Comparison of ENCODE assay signal across 1 cellular context in the genomic region with DNA sequence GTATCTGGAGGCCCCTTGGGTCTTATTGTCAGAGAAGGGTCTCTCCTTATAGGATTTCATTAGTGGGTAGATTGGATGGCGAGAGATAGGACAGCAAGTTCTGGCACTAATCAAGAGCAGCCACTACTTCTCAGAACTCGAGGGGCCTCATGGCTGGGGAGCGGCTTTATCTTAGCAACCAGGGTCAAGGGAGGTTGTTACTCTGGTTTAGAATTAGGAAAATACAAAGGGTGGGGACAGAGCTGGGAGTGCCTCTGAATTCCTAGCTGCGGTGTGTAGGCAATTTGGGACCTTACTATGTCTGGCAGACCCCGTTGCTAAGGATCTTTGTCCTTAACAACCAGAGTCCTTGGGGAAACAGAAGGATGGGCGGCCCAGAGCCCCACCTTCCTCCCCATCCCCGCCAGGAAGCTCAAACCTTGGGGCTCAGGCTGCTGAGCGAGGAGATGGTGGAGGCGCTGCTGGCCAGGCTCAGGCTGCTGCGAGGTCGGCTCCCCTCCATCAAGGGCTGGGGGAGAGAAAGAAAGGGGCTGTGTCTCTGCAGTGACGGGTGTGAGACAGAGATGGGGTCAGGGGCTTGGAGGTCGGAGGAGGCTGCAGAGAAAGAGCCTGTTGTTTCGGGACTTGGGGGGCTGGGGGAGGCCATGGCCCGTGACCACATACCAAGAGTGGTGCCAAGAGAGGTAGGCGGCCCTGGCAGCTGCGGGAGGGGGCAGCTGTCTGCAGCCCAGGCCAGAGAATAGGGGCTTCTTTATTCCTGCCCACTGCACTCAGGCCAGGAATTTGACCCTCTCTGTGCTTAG.
TF ChIP-seq lines count a peak whose summit lies in the region.

No MANE protein-coding gene starts in this region.

TF ChIP-seq in GM23338, 12 proteins besides CTCF, POLR2A, EP300 and RAD21 (continued from another document):
- TF ChIP-seq, protein P1, sequence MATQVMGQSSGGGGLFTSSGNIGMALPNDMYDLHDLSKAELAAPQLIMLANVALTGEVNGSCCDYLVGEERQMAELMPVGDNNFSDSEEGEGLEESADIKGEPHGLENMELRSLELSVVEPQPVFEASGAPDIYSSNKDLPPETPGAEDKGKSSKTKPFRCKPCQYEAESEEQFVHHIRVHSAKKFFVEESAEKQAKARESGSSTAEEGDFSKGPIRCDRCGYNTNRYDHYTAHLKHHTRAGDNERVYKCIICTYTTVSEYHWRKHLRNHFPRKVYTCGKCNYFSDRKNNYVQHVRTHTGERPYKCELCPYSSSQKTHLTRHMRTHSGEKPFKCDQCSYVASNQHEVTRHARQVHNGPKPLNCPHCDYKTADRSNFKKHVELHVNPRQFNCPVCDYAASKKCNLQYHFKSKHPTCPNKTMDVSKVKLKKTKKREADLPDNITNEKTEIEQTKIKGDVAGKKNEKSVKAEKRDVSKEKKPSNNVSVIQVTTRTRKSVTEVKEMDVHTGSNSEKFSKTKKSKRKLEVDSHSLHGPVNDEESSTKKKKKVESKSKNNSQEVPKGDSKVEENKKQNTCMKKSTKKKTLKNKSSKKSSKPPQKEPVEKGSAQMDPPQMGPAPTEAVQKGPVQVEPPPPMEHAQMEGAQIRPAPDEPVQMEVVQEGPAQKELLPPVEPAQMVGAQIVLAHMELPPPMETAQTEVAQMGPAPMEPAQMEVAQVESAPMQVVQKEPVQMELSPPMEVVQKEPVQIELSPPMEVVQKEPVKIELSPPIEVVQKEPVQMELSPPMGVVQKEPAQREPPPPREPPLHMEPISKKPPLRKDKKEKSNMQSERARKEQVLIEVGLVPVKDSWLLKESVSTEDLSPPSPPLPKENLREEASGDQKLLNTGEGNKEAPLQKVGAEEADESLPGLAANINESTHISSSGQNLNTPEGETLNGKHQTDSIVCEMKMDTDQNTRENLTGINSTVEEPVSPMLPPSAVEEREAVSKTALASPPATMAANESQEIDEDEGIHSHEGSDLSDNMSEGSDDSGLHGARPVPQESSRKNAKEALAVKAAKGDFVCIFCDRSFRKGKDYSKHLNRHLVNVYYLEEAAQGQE (IDR thresholded peaks at IDR 0.05; ENCODE audit: unreplicated experiment), result no peak
- TF ChIP-seq NANOG (IDR thresholded peaks at IDR 0.05; ENCODE audit: borderline replicate concordance) (no peak), ZNF331 (CRISPR knock-in tag; IDR thresholded peaks at IDR 0.05; ENCODE audit: low read depth) (no peak), STAT1 (IDR thresholded peaks at IDR 0.05; ENCODE audit: unreplicated experiment) (no peak), POLR2AphosphoS5 (IDR thresholded peaks at IDR 0.05; ENCODE audit: low read depth) (no peak), ZNF114 (CRISPR knock-in tag; IDR thresholded peaks at IDR 0.05) (no peak), CREB1 (CRISPR knock-in tag; IDR thresholded peaks at IDR 0.05; ENCODE audit: low read depth) (no peak)
- TF ChIP-seq, protein P2, sequence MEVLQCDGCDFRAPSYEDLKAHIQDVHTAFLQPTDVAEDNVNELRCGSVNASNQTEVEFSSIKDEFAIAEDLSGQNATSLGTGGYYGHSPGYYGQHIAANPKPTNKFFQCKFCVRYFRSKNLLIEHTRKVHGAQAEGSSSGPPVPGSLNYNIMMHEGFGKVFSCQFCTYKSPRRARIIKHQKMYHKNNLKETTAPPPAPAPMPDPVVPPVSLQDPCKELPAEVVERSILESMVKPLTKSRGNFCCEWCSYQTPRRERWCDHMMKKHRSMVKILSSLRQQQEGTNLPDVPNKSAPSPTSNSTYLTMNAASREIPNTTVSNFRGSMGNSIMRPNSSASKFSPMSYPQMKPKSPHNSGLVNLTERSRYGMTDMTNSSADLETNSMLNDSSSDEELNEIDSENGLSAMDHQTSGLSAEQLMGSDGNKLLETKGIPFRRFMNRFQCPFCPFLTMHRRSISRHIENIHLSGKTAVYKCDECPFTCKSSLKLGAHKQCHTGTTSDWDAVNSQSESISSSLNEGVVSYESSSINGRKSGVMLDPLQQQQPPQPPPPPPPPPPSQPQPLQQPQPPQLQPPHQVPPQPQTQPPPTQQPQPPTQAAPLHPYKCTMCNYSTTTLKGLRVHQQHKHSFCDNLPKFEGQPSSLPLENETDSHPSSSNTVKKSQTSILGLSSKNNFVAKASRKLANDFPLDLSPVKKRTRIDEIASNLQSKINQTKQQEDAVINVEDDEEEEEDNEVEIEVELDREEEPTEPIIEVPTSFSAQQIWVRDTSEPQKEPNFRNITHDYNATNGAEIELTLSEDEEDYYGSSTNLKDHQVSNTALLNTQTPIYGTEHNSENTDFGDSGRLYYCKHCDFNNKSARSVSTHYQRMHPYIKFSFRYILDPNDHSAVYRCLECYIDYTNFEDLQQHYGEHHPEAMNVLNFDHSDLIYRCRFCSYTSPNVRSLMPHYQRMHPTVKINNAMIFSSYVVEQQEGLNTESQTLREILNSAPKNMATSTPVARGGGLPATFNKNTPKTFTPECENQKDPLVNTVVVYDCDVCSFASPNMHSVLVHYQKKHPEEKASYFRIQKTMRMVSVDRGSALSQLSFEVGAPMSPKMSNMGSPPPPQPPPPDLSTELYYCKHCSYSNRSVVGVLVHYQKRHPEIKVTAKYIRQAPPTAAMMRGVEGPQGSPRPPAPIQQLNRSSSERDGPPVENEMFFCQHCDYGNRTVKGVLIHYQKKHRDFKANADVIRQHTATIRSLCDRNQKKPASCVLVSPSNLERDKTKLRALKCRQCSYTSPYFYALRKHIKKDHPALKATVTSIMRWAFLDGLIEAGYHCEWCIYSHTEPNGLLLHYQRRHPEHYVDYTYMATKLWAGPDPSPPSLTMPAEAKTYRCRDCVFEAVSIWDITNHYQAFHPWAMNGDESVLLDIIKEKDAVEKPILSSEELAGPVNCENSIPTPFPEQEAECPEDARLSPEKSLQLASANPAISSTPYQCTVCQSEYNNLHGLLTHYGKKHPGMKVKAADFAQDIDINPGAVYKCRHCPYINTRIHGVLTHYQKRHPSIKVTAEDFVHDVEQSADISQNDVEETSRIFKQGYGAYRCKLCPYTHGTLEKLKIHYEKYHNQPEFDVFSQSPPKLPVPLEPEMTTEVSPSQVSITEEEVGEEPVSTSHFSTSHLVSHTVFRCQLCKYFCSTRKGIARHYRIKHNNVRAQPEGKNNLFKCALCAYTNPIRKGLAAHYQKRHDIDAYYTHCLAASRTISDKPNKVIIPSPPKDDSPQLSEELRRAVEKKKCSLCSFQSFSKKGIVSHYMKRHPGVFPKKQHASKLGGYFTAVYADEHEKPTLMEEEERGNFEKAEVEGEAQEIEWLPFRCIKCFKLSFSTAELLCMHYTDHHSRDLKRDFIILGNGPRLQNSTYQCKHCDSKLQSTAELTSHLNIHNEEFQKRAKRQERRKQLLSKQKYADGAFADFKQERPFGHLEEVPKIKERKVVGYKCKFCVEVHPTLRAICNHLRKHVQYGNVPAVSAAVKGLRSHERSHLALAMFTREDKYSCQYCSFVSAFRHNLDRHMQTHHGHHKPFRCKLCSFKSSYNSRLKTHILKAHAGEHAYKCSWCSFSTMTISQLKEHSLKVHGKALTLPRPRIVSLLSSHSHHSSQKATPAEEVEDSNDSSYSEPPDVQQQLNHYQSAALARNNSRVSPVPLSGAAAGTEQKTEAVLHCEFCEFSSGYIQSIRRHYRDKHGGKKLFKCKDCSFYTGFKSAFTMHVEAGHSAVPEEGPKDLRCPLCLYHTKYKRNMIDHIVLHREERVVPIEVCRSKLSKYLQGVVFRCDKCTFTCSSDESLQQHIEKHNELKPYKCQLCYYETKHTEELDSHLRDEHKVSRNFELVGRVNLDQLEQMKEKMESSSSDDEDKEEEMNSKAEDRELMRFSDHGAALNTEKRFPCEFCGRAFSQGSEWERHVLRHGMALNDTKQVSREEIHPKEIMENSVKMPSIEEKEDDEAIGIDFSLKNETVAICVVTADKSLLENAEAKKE (CRISPR knock-in tag; IDR thresholded peaks at IDR 0.05), result no peak
